ENCODE assay signal across 14 cellular contexts in genomic region chrX:66625525-66625924, GRCh38. TPM values are rescaled to one million over a fixed set of nuclear protein-coding genes. Genes with fewer than 3 reads are reported as not detected.
DNase-seq lines count a peak whose midpoint lies in the region; ATAC-seq and TF ChIP-seq lines count a peak whose summit lies in the region.
"Had no signal": no experiment of that assay in that cellular context is flagged by ENCODE, and none has a peak within 500 bp of the region (broad histone marks: within the 10 kb centered on the region; RNA-seq: fewer than 3 reads in every experiment).

No MANE protein-coding gene starts in this region.

- no peak for TF ChIP-seq CTCF in GM06990 (IDR thresholded peaks at IDR 0.05; ENCODE audit: insufficient read depth, low read length, poor library complexity, severe bottlenecking)

- DNase-seq in GM06990 (ENCODE audit: extremely low read depth, insufficient read length) (peak; percentile 4), left cardiac atrium (no peak), substantia nigra (lab: John Stamatoyannopoulos, UW) (no peak), C1 segment of cervical spinal cord (lab: John Stamatoyannopoulos, UW) (no peak), H7 (no peak)
- DNase-seq: ACHN; activated naive CD8-positive, alpha-beta T cell treated with anti-CD3 and anti-CD28 coated beads for 36 hours; GOT3 had no signal

- intact Hi-C loops in left cardiac atrium (cut with DNase I), result no loop called here

- peak; percentile 90 for ATAC-seq in GM19397 (IDR thresholded peaks at IDR 0.05; ENCODE audit: unreplicated experiment)
- ATAC-seq in HG02610 (IDR thresholded peaks at IDR 0.05; ENCODE audit: unreplicated experiment), result peak; percentile 84
- peak; percentile 93 for ATAC-seq in HG03460 (IDR thresholded peaks at IDR 0.05; ENCODE audit: unreplicated experiment)
- ATAC-seq in left cardiac atrium, result no peak

- H3K36me3 ChIP-seq in GM06990 (ENCODE audit: control insufficient read depth, insufficient read depth, low read length), result no peaks in the 10 kb centered on the region
- H3K36me3 ChIP-seq in H7 (replicated peaks; ENCODE audit: control insufficient read depth, insufficient read depth, low read length), result no peaks in the 10 kb centered on the region
- H3K36me3 ChIP-seq: cardiac muscle cell had no signal

- no peak overlapping the region for H3K27ac ChIP-seq in substantia nigra (ENCODE audit: low read depth, low read length, poor library complexity, severe bottlenecking)
- H3K27ac ChIP-seq: cardiac muscle cell, HL-60 had no signal

- H3K4me3 ChIP-seq in GM06990 (replicated peaks; ENCODE audit: low read depth, low read length), result no peak overlapping the region
- no peak overlapping the region for H3K4me3 ChIP-seq in H7 (ENCODE audit: insufficient read depth, low read depth, low read length)
- H3K4me3 ChIP-seq: cardiac muscle cell had no signal

- no peaks in the 10 kb centered on the region for H3K27me3 ChIP-seq in GM06990 (replicated peaks; ENCODE audit: control insufficient read depth, insufficient read depth, low read length)
- no peaks in the 10 kb centered on the region for H3K27me3 ChIP-seq in H7 (ENCODE audit: control insufficient read depth, insufficient read depth, low read length)
- H3K27me3 ChIP-seq: cardiac muscle cell had no signal

RNA-seq across cellular contexts. Expression of gene EDA2R, which starts 13.4 kb away (rescaled TPM):
- total RNA-seq in left cardiac atrium, result 1 to 10 TPM in 1 of 2 donors, under 1 TPM in 1; 0.94 to 1.0 TPM
- 0.80 and 0.92 TPM in 2 replicates for total RNA-seq in H7 (2014; rRNA removed; shearing (Covaris generic))
- total RNA-seq: M059J had no signal

Comparison
In these comparisons a context has a peak if more than half of its experiments do, and no peak if none do; other contexts are left out.
1. ATAC-seq: peak in GM19397 (single experiment), HG02610 (single experiment) and HG03460 (single experiment); none in left cardiac atrium (0 of 2).